ENCODE assay signal across 12 cellular contexts in the genomic region with DNA sequence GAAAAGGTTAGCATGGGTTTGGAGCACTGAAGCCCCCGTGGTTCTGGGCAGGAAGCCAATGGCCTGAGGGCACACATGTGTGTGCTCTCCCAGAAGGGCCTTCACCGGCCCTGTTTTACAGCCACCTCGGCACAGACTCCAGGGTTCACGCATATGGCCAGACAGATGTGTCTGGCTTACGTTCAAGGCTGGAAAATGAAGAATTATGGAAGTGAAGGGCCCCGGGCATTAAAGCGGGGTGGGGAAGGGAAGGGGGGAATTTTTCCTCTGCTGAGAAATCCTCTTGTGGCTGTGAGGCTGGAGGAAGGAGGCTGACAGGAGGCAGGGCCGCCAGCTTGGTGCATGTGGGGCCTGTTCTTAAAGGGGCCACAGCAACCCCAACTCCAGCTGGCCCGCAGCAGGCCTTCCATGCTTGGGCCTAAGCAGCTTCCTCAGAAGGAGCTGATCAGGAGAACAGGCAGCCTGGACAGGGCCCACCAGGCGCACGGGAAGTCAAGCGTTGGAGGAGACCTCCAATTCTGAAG. TPM values are rescaled to one million over a fixed set of nuclear protein-coding genes. Genes with fewer than 3 reads are reported as not detected.
DNase-seq lines count a peak whose midpoint lies in the region; TF ChIP-seq lines count a peak whose summit lies in the region.
"Had no signal": no experiment of that assay in that cellular context is flagged by ENCODE, and none has a peak within 500 bp of the region (broad histone marks: within the 10 kb centered on the region; RNA-seq: fewer than 3 reads in every experiment).

No MANE protein-coding gene starts in this region.

- no peaks in the 10 kb centered on the region for H3K27me3 Mint-ChIP-seq in activated T-helper 1 cell treated with anti-CD3 and anti-CD28 coated beads, Interleukin-12 subunit alpha, Interleukin-12 subunit beta, Interleukin-2, Interleukin-4 antibody, amounts not matched to agents 30 ng/mL and 10 ng/mL and 1 ng/mL, durations not matched to agents 14 hours and 24 hours and 36 hours (ENCODE audit: insufficient read depth)
- H3K27me3 Mint-ChIP-seq: activated naive CD8-positive, alpha-beta T cell had no signal

- no peak for TF ChIP-seq CTCF in testis (IDR thresholded peaks at IDR 0.05)

- DNase-seq in NCI-H82 (lab: John Stamatoyannopoulos, UW) (peak; percentile 70), NCI-H82 treated with DMSO at 0.1 percent for 48 hours (lab: John Stamatoyannopoulos, UW; ENCODE audit: unreplicated experiment) (no peak), mesenchymal stem cell (peak; percentile 61), testis (no peak), Karpas-422 (no peak), NCI-H510A treated with DMSO at 0.1 percent for 48 hours (lab: John Stamatoyannopoulos, UW) (no peak), germinal center (ENCODE audit: low spot score) (no peak)
- no peak for DNase-seq in activated T-helper 1 cell treated with anti-CD3 and anti-CD28 coated beads, Interleukin-12 subunit alpha, Interleukin-12 subunit beta, Interleukin-2, Interleukin-4 antibody, amounts not matched to agents 30 ng/mL and 10 ng/mL and 1 ng/mL, durations not matched to agents 14 hours and 24 hours and 36 hours (ENCODE audit: low spot score)
- DNase-seq: activated CD4-positive, alpha-beta T cell treated with anti-CD3 and anti-CD28 coated beads, Interleukin-2, amount 50 U/mL, for 48 hours; NCI-H2029 treated with DMSO at 0.1 percent for 48 hours; thyroid gland had no signal

- H3K36me3 Mint-ChIP-seq in activated T-helper 1 cell treated with anti-CD3 and anti-CD28 coated beads, Interleukin-12 subunit alpha, Interleukin-12 subunit beta, Interleukin-2, Interleukin-4 antibody, amounts not matched to agents 30 ng/mL and 10 ng/mL and 1 ng/mL, durations not matched to agents 14 hours and 24 hours and 36 hours (ENCODE audit: low read depth) = peaks cover 39% of the 10 kb centered on the region

- H3K27ac ChIP-seq in mesenchymal stem cell (ENCODE audit: low read length, poor library complexity, severe bottlenecking) (no peak overlapping the region), testis (peak overlapping the region; percentile 42 to 78), Karpas-422 (ENCODE audit: low read length) (no peak overlapping the region)

- H3K23ac ChIP-seq in mesenchymal stem cell (ENCODE audit: low read length in 2 of 2) = no peak overlapping the region

- H3K14ac ChIP-seq in mesenchymal stem cell (ENCODE audit: low read length in 2 of 2) = no peak overlapping the region

- H3K4me3 ChIP-seq in mesenchymal stem cell (ENCODE audit: insufficient read depth in 1 of 2, low read depth in 1 of 2, low read length in 2 of 2) (no peak overlapping the region), testis (no peak overlapping the region), Karpas-422 (ENCODE audit: low read length) (no peak overlapping the region)
- H3K4me3 ChIP-seq: thyroid gland had no signal

- H4K91ac ChIP-seq in mesenchymal stem cell (ENCODE audit: low read length) = no peak overlapping the region

- H4K20me1 ChIP-seq in Karpas-422 (ENCODE audit: insufficient read depth, low read depth, low read length) = no peaks in the 10 kb centered on the region

- peak overlapping the region; percentile 36 for H3K9ac ChIP-seq in mesenchymal stem cell (ENCODE audit: low read length)
- no peak overlapping the region for H3K9ac ChIP-seq in Karpas-422 (ENCODE audit: low read length)

- H2AK5ac ChIP-seq in mesenchymal stem cell (ENCODE audit: low read length, severe bottlenecking) = no peak overlapping the region

- H3K27me3 ChIP-seq in mesenchymal stem cell (ENCODE audit: control insufficient read depth in 1 of 2, insufficient read depth in 1 of 2, low read length in 2 of 2) = no peaks in the 10 kb centered on the region
- no peaks in the 10 kb centered on the region for H3K27me3 ChIP-seq in testis
- no peaks in the 10 kb centered on the region for H3K27me3 ChIP-seq in Karpas-422 (ENCODE audit: low read length)
- H3K27me3 ChIP-seq: thyroid gland had no signal

- no peak overlapping the region for H3K4me2 ChIP-seq in mesenchymal stem cell (ENCODE audit: low read length, poor library complexity, severe bottlenecking)
- no peak overlapping the region for H3K4me2 ChIP-seq in Karpas-422 (ENCODE audit: low read depth, low read length, poor library complexity, severe bottlenecking)

- intact Hi-C loops in activated T-helper 1 cell treated with anti-CD3 and anti-CD28 coated beads, Interleukin-12 subunit alpha, Interleukin-12 subunit beta, Interleukin-2, Interleukin-4 antibody, amounts not matched to agents 30 ng/mL and 10 ng/mL and 1 ng/mL, durations not matched to agents 14 hours and 24 hours and 36 hours (cut with micrococcal nuclease) = no loop called here
- intact Hi-C loops in testis (cut with DNase I; ENCODE audit: low total_unique reads) = no loop called here

- no peak overlapping the region for H2BK120ac ChIP-seq in mesenchymal stem cell (ENCODE audit: low read depth, low read length)

- no peak overlapping the region for H2BK15ac ChIP-seq in mesenchymal stem cell (ENCODE audit: low read depth, poor library complexity, severe bottlenecking)

- WGBS in mesenchymal stem cell = 48% methylated on average over 12 of the region's 12 CpGs
- 60 to 65% methylated on average over 12 of the region's 12 CpGs for WGBS in testis, 2 donors

- no peaks in the 10 kb centered on the region for H3K9me2 ChIP-seq in Karpas-422 (replicated peaks; ENCODE audit: insufficient read depth, low read length)

- peak overlapping the region; percentile 12 to 27 for H3K4ac ChIP-seq in mesenchymal stem cell (ENCODE audit: low read depth in 1 of 2, low read length in 2 of 2)

- H3K9me3 ChIP-seq in mesenchymal stem cell (ENCODE audit: control insufficient read depth, low read length) (no peaks in the 10 kb centered on the region), testis (no peaks in the 10 kb centered on the region), Karpas-422 (ENCODE audit: low read length) (no peaks in the 10 kb centered on the region)
- H3K9me3 ChIP-seq: thyroid gland had no signal

- peak overlapping the region; percentile 1 to 68 for H3K18ac ChIP-seq in mesenchymal stem cell (ENCODE audit: low read depth in 1 of 2, low read length in 2 of 2)

- H3K27ac Mint-ChIP-seq in activated T-helper 1 cell treated with anti-CD3 and anti-CD28 coated beads, Interleukin-12 subunit alpha, Interleukin-12 subunit beta, Interleukin-2, Interleukin-4 antibody, amounts not matched to agents 30 ng/mL and 10 ng/mL and 1 ng/mL, durations not matched to agents 14 hours and 24 hours and 36 hours = peak overlapping the region; percentile 52
- H3K27ac Mint-ChIP-seq: activated naive CD8-positive, alpha-beta T cell had no signal

- H3K79me1 ChIP-seq in mesenchymal stem cell (replicated peaks; ENCODE audit: low read length, poor library complexity, severe bottlenecking) = peaks cover 4% of the 10 kb centered on the region

- H3K4me3 Mint-ChIP-seq in activated T-helper 1 cell treated with anti-CD3 and anti-CD28 coated beads, Interleukin-12 subunit alpha, Interleukin-12 subunit beta, Interleukin-2, Interleukin-4 antibody, amounts not matched to agents 30 ng/mL and 10 ng/mL and 1 ng/mL, durations not matched to agents 14 hours and 24 hours and 36 hours = no peak overlapping the region
- H3K4me3 Mint-ChIP-seq: activated naive CD8-positive, alpha-beta T cell had no signal

- H2BK5ac ChIP-seq in mesenchymal stem cell (ENCODE audit: low read depth, low read length, poor library complexity, severe bottlenecking) = no peak overlapping the region

- no peak overlapping the region for H4K8ac ChIP-seq in mesenchymal stem cell (ENCODE audit: low read length)

- H3K79me2 ChIP-seq in Karpas-422 (ENCODE audit: low read length) = no peaks in the 10 kb centered on the region

- peaks cover 17% of the 10 kb centered on the region for H3K4me1 Mint-ChIP-seq in activated T-helper 1 cell treated with anti-CD3 and anti-CD28 coated beads, Interleukin-12 subunit alpha, Interleukin-12 subunit beta, Interleukin-2, Interleukin-4 antibody, amounts not matched to agents 30 ng/mL and 10 ng/mL and 1 ng/mL, durations not matched to agents 14 hours and 24 hours and 36 hours (ENCODE audit: low read depth)

- TF ChIP-seq POLR2A in testis (IDR thresholded peaks at IDR 0.05) = no peak

- H3K36me3 ChIP-seq in mesenchymal stem cell (ENCODE audit: control insufficient read depth in 1 of 2, insufficient read depth in 2 of 2, low read depth in 1 of 2, low read length in 2 of 2) = peaks cover 49 to 64% of the 10 kb centered on the region in 2 experiments
- H3K36me3 ChIP-seq in testis (ENCODE audit: low read depth, missing control alignments) = no peaks in the 10 kb centered on the region
- no peaks in the 10 kb centered on the region for H3K36me3 ChIP-seq in Karpas-422 (ENCODE audit: insufficient read depth, low read length)

- H3K9me3 Mint-ChIP-seq in activated T-helper 1 cell treated with anti-CD3 and anti-CD28 coated beads, Interleukin-12 subunit alpha, Interleukin-12 subunit beta, Interleukin-2, Interleukin-4 antibody, amounts not matched to agents 30 ng/mL and 10 ng/mL and 1 ng/mL, durations not matched to agents 14 hours and 24 hours and 36 hours = no peaks in the 10 kb centered on the region

- H2AFZ ChIP-seq in mesenchymal stem cell (ENCODE audit: low read depth, low read length) = no peak overlapping the region
- no peak overlapping the region for H2AFZ ChIP-seq in Karpas-422 (ENCODE audit: low read length)

- H3K4me1 ChIP-seq in mesenchymal stem cell (ENCODE audit: control insufficient read depth, insufficient read depth, low read depth, low read length) (peaks cover 21% of the 10 kb centered on the region), testis (peaks cover 35% of the 10 kb centered on the region), Karpas-422 (ENCODE audit: low read length) (peaks cover 6% of the 10 kb centered on the region)

- peak overlapping the region in 1 of 2 experiments; percentile 0 for H2BK12ac ChIP-seq in mesenchymal stem cell (ENCODE audit: low read length in 2 of 2)

RNA-seq across cellular contexts. Expression of gene HIC1, which starts 21.6 kb away (rescaled TPM):
- 45.6 and 47.0 TPM in 2 replicates for total RNA-seq in activated T-helper 1 cell treated with anti-CD3 and anti-CD28 coated beads, Interleukin-12 subunit alpha, Interleukin-12 subunit beta, Interleukin-2, Interleukin-4 antibody, amounts not matched to agents 30 ng/mL and 10 ng/mL and 1 ng/mL, durations not matched to agents 14 hours and 24 hours and 36 hours
- 25.3 TPM for polyA plus RNA-seq in mesenchymal stem cell (2013, experiment 1 of 2)
- polyA plus RNA-seq in mesenchymal stem cell (2013, experiment 2 of 2) = 23.9 TPM
- total RNA-seq in testis = 10 to 100 TPM; 36.1 to 38.4 TPM
- 8.7 TPM for polyA plus RNA-seq in testis (ENCODE audit: insufficient read depth, low read depth, low replicate concordance)
- 3.2 and 13.9 TPM in 2 replicates for total RNA-seq in Karpas-422 (2014; rRNA removed; shearing (Covaris generic); ENCODE audit: low replicate concordance)

RNA-seq across cellular contexts. Expression of gene OVCA2, which starts 34.7 kb away (rescaled TPM):
- 43.9 and 44.0 TPM in 2 replicates for total RNA-seq in activated T-helper 1 cell treated with anti-CD3 and anti-CD28 coated beads, Interleukin-12 subunit alpha, Interleukin-12 subunit beta, Interleukin-2, Interleukin-4 antibody, amounts not matched to agents 30 ng/mL and 10 ng/mL and 1 ng/mL, durations not matched to agents 14 hours and 24 hours and 36 hours
- polyA plus RNA-seq in mesenchymal stem cell (2013, experiment 1 of 2) = 72.1 TPM
- polyA plus RNA-seq in mesenchymal stem cell (2013, experiment 2 of 2) = 72.9 TPM
- 10 to 100 TPM; 46.3 to 55.1 TPM for total RNA-seq in testis
- polyA plus RNA-seq in testis (ENCODE audit: insufficient read depth, low read depth, low replicate concordance) = 46.3 TPM
- 49.1 and 50.2 TPM in 2 replicates for total RNA-seq in Karpas-422 (2014; rRNA removed; shearing (Covaris generic); ENCODE audit: low replicate concordance)

RNA-seq across cellular contexts. Expression of gene DPH1, which starts 46.6 kb away (rescaled TPM):
- total RNA-seq in activated T-helper 1 cell treated with anti-CD3 and anti-CD28 coated beads, Interleukin-12 subunit alpha, Interleukin-12 subunit beta, Interleukin-2, Interleukin-4 antibody, amounts not matched to agents 30 ng/mL and 10 ng/mL and 1 ng/mL, durations not matched to agents 14 hours and 24 hours and 36 hours = 49.4 and 61.3 TPM in 2 replicates
- 24.6 TPM for polyA plus RNA-seq in mesenchymal stem cell (2013, experiment 1 of 2)
- 23.7 TPM for polyA plus RNA-seq in mesenchymal stem cell (2013, experiment 2 of 2)
- total RNA-seq in testis = 10 to 100 TPM; 91.9 to 93.3 TPM
- polyA plus RNA-seq in testis (ENCODE audit: insufficient read depth, low read depth, low replicate concordance) = 32.6 TPM
- 37.5 and 41.9 TPM in 2 replicates for total RNA-seq in Karpas-422 (2014; rRNA removed; shearing (Covaris generic); ENCODE audit: low replicate concordance)

RNA-seq across cellular contexts. Expression of gene RTN4RL1, which starts 51.4 kb away (rescaled TPM):
- 1.0 TPM in 2 replicates for total RNA-seq in activated T-helper 1 cell treated with anti-CD3 and anti-CD28 coated beads, Interleukin-12 subunit alpha, Interleukin-12 subunit beta, Interleukin-2, Interleukin-4 antibody, amounts not matched to agents 30 ng/mL and 10 ng/mL and 1 ng/mL, durations not matched to agents 14 hours and 24 hours and 36 hours
- 0.10 TPM for polyA plus RNA-seq in mesenchymal stem cell (2013, experiment 1 of 2)
- polyA plus RNA-seq in mesenchymal stem cell (2013, experiment 2 of 2) = 0.04 TPM
- total RNA-seq in testis = 1 to 10 TPM; 1.7 to 1.8 TPM
- 1.8 TPM for polyA plus RNA-seq in testis (ENCODE audit: insufficient read depth, low read depth, low replicate concordance)
- 0.11 and 0.30 TPM in 2 replicates for total RNA-seq in Karpas-422 (2014; rRNA removed; shearing (Covaris generic); ENCODE audit: low replicate concordance)

Comparison
In these comparisons a context has a peak if more than half of its experiments do, and no peak if none do; other contexts are left out.
1. DNase-seq: peak in NCI-H82 (single experiment) and mesenchymal stem cell (single experiment); none in NCI-H82 treated with DMSO at 0.1 percent for 48 hours (single experiment), activated T-helper 1 cell treated with anti-CD3 and anti-CD28 coated beads, Interleukin-12 subunit alpha, Interleukin-12 subunit beta, Interleukin-2, Interleukin-4 antibody, amounts not matched to agents 30 ng/mL and 10 ng/mL and 1 ng/mL, durations not matched to agents 14 hours and 24 hours and 36 hours (single experiment), testis (single experiment), Karpas-422 (single experiment), NCI-H510A treated with DMSO at 0.1 percent for 48 hours (single experiment) and germinal center (single experiment).
2. H3K27ac ChIP-seq: peak in testis (2 of 2); none in mesenchymal stem cell (single experiment) and Karpas-422 (single experiment).